ENCODE assay signal across 21 cellular contexts in the genomic region with DNA sequence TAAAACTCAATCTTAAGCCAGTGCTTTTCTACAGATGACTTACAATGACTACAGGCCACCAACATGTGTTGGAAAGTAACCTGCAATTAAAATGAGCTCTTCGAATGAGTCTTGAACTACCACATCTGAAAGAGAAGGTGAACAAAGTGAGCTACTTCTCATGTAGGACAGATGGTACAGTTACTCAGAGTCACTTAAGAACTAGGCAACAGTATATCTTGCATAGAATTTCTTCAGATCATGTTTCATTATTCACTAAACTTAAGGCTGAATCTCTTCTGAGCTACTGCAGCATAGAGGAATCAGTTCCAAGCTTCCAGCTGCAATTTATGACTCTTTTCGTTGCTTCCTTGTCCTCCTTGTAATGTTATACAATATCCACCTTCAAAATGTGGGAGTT.
"Had no signal": no experiment of that assay in that cellular context is flagged by ENCODE, and none has a peak within 500 bp of the region (broad histone marks: within the 10 kb centered on the region; RNA-seq: fewer than 3 reads in every experiment).

No MANE protein-coding gene starts in this region.

- H3K4me3 Mint-ChIP-seq: activated B cell treated with CpG ODN at 0.5 μM for 24 hours; activated CD4-positive, alpha-beta T cell treated with anti-CD3 and anti-CD28 coated beads, Interleukin-2, amount 10 ng/mL, durations not matched to agents 24 days and 14 days; activated CD8-positive, alpha-beta T cell treated with anti-CD3 and anti-CD28 coated beads, Interleukin-2, amount 10 ng/mL, durations not matched to agents 7 days and 5 days; activated naive CD8-positive, alpha-beta T cell; activated T-helper 1 cell treated with anti-CD3 and anti-CD28 coated beads, Interleukin-12 subunit alpha, Interleukin-12 subunit beta, Interleukin-2, Interleukin-4 antibody, amounts not matched to agents 30 ng/mL and 10 ng/mL and 1 ng/mL, durations not matched to agents 14 hours and 24 hours and 36 hours; natural killer cell treated with Interleukin-12 subunit alpha and Interleukin-12 subunit beta and Interleukin-15 and Interleukin-18, amount 100 ng/mL, for 72 hours; stimulated activated memory B cell treated with anti-CD40 and anti-IgM and Interleukin-4, amounts not matched to agents 10 μg/mL and 1 μg/mL and 100 μg/mL, for 72 hours had no signal

- H3K4me1 Mint-ChIP-seq: activated B cell treated with CpG ODN at 0.5 μM for 24 hours; stimulated activated memory B cell treated with anti-CD40 and anti-IgM and Interleukin-4, amounts not matched to agents 10 μg/mL and 1 μg/mL and 100 μg/mL, for 72 hours had no signal

- H3K9me3 Mint-ChIP-seq: activated B cell treated with CpG ODN at 0.5 μM for 24 hours; activated T-helper 1 cell treated with anti-CD3 and anti-CD28 coated beads, Interleukin-12 subunit alpha, Interleukin-12 subunit beta, Interleukin-2, Interleukin-4 antibody, amounts not matched to agents 30 ng/mL and 10 ng/mL and 1 ng/mL, durations not matched to agents 14 hours and 24 hours and 36 hours; natural killer cell treated with Interleukin-12 subunit alpha and Interleukin-12 subunit beta and Interleukin-15 and Interleukin-18, amount 100 ng/mL, for 72 hours; stimulated activated memory B cell treated with anti-CD40 and anti-IgM and Interleukin-4, amounts not matched to agents 10 μg/mL and 1 μg/mL and 100 μg/mL, for 72 hours had no signal

- H3K27ac Mint-ChIP-seq: activated B cell treated with CpG ODN at 0.5 μM for 24 hours; activated CD4-positive, alpha-beta T cell treated with anti-CD3 and anti-CD28 coated beads, Interleukin-2, amount 10 ng/mL, durations not matched to agents 24 days and 14 days; activated CD8-positive, alpha-beta T cell treated with anti-CD3 and anti-CD28 coated beads, Interleukin-2, amount 10 ng/mL, durations not matched to agents 7 days and 5 days; activated naive CD8-positive, alpha-beta T cell; activated T-helper 1 cell treated with anti-CD3 and anti-CD28 coated beads, Interleukin-12 subunit alpha, Interleukin-12 subunit beta, Interleukin-2, Interleukin-4 antibody, amounts not matched to agents 30 ng/mL and 10 ng/mL and 1 ng/mL, durations not matched to agents 14 hours and 24 hours and 36 hours; natural killer cell treated with Interleukin-12 subunit alpha and Interleukin-12 subunit beta and Interleukin-15 and Interleukin-18, amount 100 ng/mL, for 72 hours; stimulated activated memory B cell treated with anti-CD40 and anti-IgM and Interleukin-4, amounts not matched to agents 10 μg/mL and 1 μg/mL and 100 μg/mL, for 72 hours had no signal

- ATAC-seq: activated CD8-positive, alpha-beta T cell treated with anti-CD3 and anti-CD28 coated beads, Interleukin-2, amount 10 ng/mL, durations not matched to agents 7 days and 5 days; foreskin keratinocyte; left colon; lower lobe of right lung; natural killer cell treated with Interleukin-12 subunit alpha and Interleukin-12 subunit beta and Interleukin-15 and Interleukin-18, amount 100 ng/mL, for 72 hours; stimulated activated memory B cell treated with anti-CD40 and anti-IgM and Interleukin-4, amounts not matched to agents 10 μg/mL and 1 μg/mL and 100 μg/mL, for 72 hours; upper lobe of right lung had no signal

- DNase-seq: activated B cell treated with CpG ODN at 0.5 μM for 24 hours; activated CD4-positive, alpha-beta T cell treated with anti-CD3 and anti-CD28 coated beads, Interleukin-2, amount 10 ng/mL, durations not matched to agents 24 days and 14 days; activated CD8-positive, alpha-beta memory T cell treated with anti-CD3 and anti-CD28 coated beads, Interleukin-2, amount 50 U/mL, for 48 hours; activated CD8-positive, alpha-beta T cell treated with anti-CD3 and anti-CD28 coated beads, Interleukin-2, amount 10 ng/mL, durations not matched to agents 7 days and 5 days; activated gamma-delta T cell treated with Interleukin-2 at 50 U/mL for 16 hours; amniotic stem cell; dermis blood vessel endothelial cell; effector memory CD4-positive, alpha-beta T cell; foreskin keratinocyte; left colon; lower lobe of right lung; nucleus accumbens; sigmoid colon; stimulated activated CD4-positive, alpha-beta T cell treated with anti-CD3 and anti-CD28 coated beads, Interleukin-4, amount 100 ng/mL, for 4 hours; T-helper 1 cell; T-helper 9 cell; upper lobe of right lung had no signal

- H3K36me3 Mint-ChIP-seq: natural killer cell treated with Interleukin-12 subunit alpha and Interleukin-12 subunit beta and Interleukin-15 and Interleukin-18, amount 100 ng/mL, for 72 hours; stimulated activated memory B cell treated with anti-CD40 and anti-IgM and Interleukin-4, amounts not matched to agents 10 μg/mL and 1 μg/mL and 100 μg/mL, for 72 hours had no signal

- H3K27me3 Mint-ChIP-seq: activated CD4-positive, alpha-beta T cell treated with anti-CD3 and anti-CD28 coated beads, Interleukin-2, amount 10 ng/mL, durations not matched to agents 24 days and 14 days had no signal
